In genomic region chr3:185508330-185508729, GRCh38 we compare ENCODE assay signal across 22 cellular contexts. TPM values are rescaled to one million over a fixed set of nuclear protein-coding genes. Genes with fewer than 3 reads are reported as not detected.
DNase-seq lines count a peak whose midpoint lies in the region; ATAC-seq and TF ChIP-seq lines count a peak whose summit lies in the region.
"Had no signal": no experiment of that assay in that cellular context is flagged by ENCODE, and none has a peak within 500 bp of the region (broad histone marks: within the 10 kb centered on the region; RNA-seq: fewer than 3 reads in every experiment).

No MANE protein-coding gene starts in this region.

- no peak for TF ChIP-seq CTCF in Panc1 (IDR thresholded peaks at IDR 0.05)
- no peak for TF ChIP-seq CTCF in heart left ventricle (IDR thresholded peaks at IDR 0.05)
- no peak for TF ChIP-seq CTCF in brain microvascular endothelial cell (IDR thresholded peaks at IDR 0.05; ENCODE audit: low read depth, low read length, missing control alignments)

- H3K4me3 ChIP-seq in Panc1 (ENCODE audit: low read depth in 2 of 2, low read length in 2 of 2) (no peak overlapping the region), heart left ventricle (no peak overlapping the region), brain microvascular endothelial cell (ENCODE audit: low read depth, low read length) (no peak overlapping the region)
- H3K4me3 ChIP-seq: A549, MG63, SJCRH30 had no signal

- H3K27ac ChIP-seq in Panc1 (ENCODE audit: low read length), result no peak overlapping the region
- H3K27ac ChIP-seq in heart left ventricle, result no peak overlapping the region
- H3K27ac ChIP-seq in brain microvascular endothelial cell, result no peak overlapping the region
- H3K27ac ChIP-seq: A549, SJCRH30 had no signal

- in situ Hi-C loops in G401 (cut with HindIII; ENCODE audit: low sequenced_read_pairs) (no loop called here), Panc1 (cut with HindIII; ENCODE audit: low pct_unique_long_range_greater_than_20kb, low sequenced_read_pairs) (no loop called here), brain microvascular endothelial cell (cut with HindIII; ENCODE audit: low pct_ligation_motif_present, low sequenced_read_pairs) (no loop called here)

- CTCF ChIA-PET in Panc1 (lab: Charles Lee), result no interaction called here

- no peak for ATAC-seq in Panc1
- ATAC-seq in heart left ventricle, result peak; percentile 70 to 78 (median 75)
- no peak for ATAC-seq in GM19324 (IDR thresholded peaks at IDR 0.05; ENCODE audit: low FRiP score, unreplicated experiment)
- ATAC-seq: A549 had no signal

- no peaks in the 10 kb centered on the region for H3K9me3 ChIP-seq in Panc1 (ENCODE audit: control insufficient read depth, insufficient read depth, low read depth, low read length)
- no peaks in the 10 kb centered on the region for H3K9me3 ChIP-seq in heart left ventricle
- H3K9me3 ChIP-seq: A549, BE2C, MG63, SJCRH30 had no signal

- DNase-seq in G401 (ENCODE audit: low spot score), result peak; percentile 68
- DNase-seq in Panc1 (ENCODE audit: low read depth, low spot score), result no peak
- peak in 1 of 5 donors; percentile 45 for DNase-seq in heart left ventricle
- peak; percentile 44 for DNase-seq in left kidney (ENCODE audit: low read depth, low spot score)
- DNase-seq in SKM-1 treated with dmso at 0.1 percent for 144 hours (lab: John Stamatoyannopoulos, UW; ENCODE audit: unreplicated experiment), result no peak
- no peak for DNase-seq in brain microvascular endothelial cell
- DNase-seq: BE2C, EL, H7, HFFc6, MG63, NCI-H1417, NCI-H1694 treated with DMSO at 0.1 percent for 48 hours, NCI-H2081 treated with DMSO at 0.1 percent for 48 hours, NCI-H2171 treated with DMSO at 0.1 percent for 48 hours, NCI-H446 treated with DMSO at 0.1 percent for 48 hours, NCI-H526 treated with DMSO at 0.1 percent for 48 hours, RPMI8226, SJCRH30 had no signal

- no peaks in the 10 kb centered on the region for H3K27me3 ChIP-seq in Panc1 (ENCODE audit: control insufficient read depth, insufficient read depth, low read length)
- H3K27me3 ChIP-seq in heart left ventricle, result no peaks in the 10 kb centered on the region
- H3K27me3 ChIP-seq in brain microvascular endothelial cell (replicated peaks), result no peaks in the 10 kb centered on the region
- H3K27me3 ChIP-seq: BE2C, MG63, SJCRH30 had no signal

- H3K36me3 ChIP-seq in Panc1 (ENCODE audit: control insufficient read depth, insufficient read depth, low read length) (no peaks in the 10 kb centered on the region), heart left ventricle (no peaks in the 10 kb centered on the region), brain microvascular endothelial cell (replicated peaks) (no peaks in the 10 kb centered on the region)
- H3K36me3 ChIP-seq: BE2C, MG63, SJCRH30 had no signal

- POLR2A ChIA-PET in Panc1 (lab: Charles Lee), result interaction anchor here (0.7 kb wide), 1 partner anchor 12 kb away, joined by 3 read pairs; no protein-coding TSS in a partner anchor

- TSS peak; percentile 75 for BruUV-seq in Panc1 (replicated peaks; lab: Mats Ljungman, UMichigan)

- no peak for TF ChIP-seq POLR2A in heart left ventricle (IDR thresholded peaks at IDR 0.05)

- 52 to 59% (median 58%) methylated on average over 16 to 17 of the region's 17 CpGs for WGBS in heart left ventricle, 4 donors

- no peaks in the 10 kb centered on the region for H3K4me1 ChIP-seq in Panc1 (ENCODE audit: control insufficient read depth, insufficient read depth, low read length)
- peaks cover 0 to 3% (median 0%) of the 10 kb centered on the region in 12 donors for H3K4me1 ChIP-seq in heart left ventricle
- H3K4me1 ChIP-seq: A549, BE2C, SJCRH30 had no signal

- intact Hi-C loops in Panc1 (cut with micrococcal nuclease; ENCODE audit: unreplicated experiment), result no loop called here
- intact Hi-C loops in heart left ventricle (cut with DNase I), result no loop called here

RNA-seq across cellular contexts. Expression of gene TMEM41A, which starts 9.5 kb away (rescaled TPM):
- 17.2 and 29.2 TPM in 2 replicates for total RNA-seq in G401 (2014; rRNA removed; shearing (Covaris generic))
- total RNA-seq in Panc1 (2021; ENCODE audit: unreplicated experiment) (30.2 TPM), heart left ventricle (10 to 100 TPM; 10.1 to 13.5 (median 10.8) TPM)
- polyA plus RNA-seq in Panc1 (2012; ENCODE audit: insufficient read length), result 19.7 TPM
- polyA plus RNA-seq in heart left ventricle, result 10 to 100 TPM in 1 of 2 donors, 1 to 10 TPM in 1; 6.7 to 13.5 TPM

RNA-seq across cellular contexts. Expression of gene LIPH, which starts 44.1 kb away (rescaled TPM):
- total RNA-seq in G401 (2014; rRNA removed; shearing (Covaris generic)), result not detected in 2 replicates
- 19.9 TPM for total RNA-seq in Panc1 (2021; ENCODE audit: unreplicated experiment)
- polyA plus RNA-seq in Panc1 (2012; ENCODE audit: insufficient read length), result 13.7 TPM
- 1 to 10 TPM in 1 of 9 donors, under 1 TPM in 8; 0.09 to 1.4 (median 0.48) TPM for total RNA-seq in heart left ventricle
- under 1 TPM; 0.04 to 0.08 TPM for polyA plus RNA-seq in heart left ventricle
- total RNA-seq: LHCN-M2 had no signal

Comparison
In these comparisons a context has a peak if more than half of its experiments do, and no peak if none do; other contexts are left out.
1. DNase-seq: peak in G401 (single experiment) and left kidney (single experiment); none in Panc1 (single experiment), SKM-1 treated with dmso at 0.1 percent for 144 hours (single experiment) and brain microvascular endothelial cell (single experiment).
2. ATAC-seq: peak in heart left ventricle (4 of 4); none in Panc1 (single experiment) and GM19324 (single experiment).